In the genomic region with DNA sequence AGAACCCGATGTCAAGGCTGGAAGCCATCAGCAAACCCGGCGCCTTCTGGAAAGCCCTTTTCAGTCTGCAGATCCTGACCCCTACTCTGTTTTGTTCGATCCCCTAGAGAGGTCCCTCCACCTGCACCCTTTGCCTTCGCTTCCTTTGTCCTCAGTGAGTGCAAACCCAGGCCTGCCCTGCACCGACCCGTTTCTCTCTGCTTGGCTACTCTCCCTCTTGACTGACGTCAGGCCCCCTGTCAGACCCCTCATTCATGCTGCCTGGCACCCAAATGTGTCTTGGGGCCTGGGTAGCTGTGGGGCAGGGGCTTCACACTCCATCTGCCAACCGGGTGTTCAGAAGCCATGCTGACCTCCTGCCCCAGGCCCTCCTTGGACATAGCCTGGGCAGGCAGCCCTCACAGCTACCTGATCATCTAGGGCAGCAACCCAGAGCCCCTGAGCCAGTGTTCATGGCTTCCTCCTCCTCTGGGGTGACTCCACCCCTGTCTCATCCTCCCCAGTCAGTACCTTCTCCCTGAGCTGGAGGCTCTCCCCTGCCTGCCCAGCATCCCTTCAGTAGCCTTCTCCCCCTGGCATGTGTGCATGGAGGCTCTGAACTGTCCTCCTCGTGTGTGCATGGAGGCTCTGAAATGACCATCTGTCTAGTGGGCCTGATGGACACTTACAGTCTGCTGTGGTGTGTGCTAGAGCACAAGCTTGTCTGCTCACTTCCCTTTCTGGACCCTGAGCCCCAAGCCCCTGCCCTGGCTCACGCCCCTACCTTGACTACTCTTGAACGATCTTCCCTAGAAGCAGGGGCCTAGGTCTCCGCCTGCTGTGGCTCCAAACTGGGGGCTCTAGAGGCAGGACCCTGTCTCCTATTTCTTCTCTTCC, we compare ENCODE assay signal across 22 cellular contexts.
DNase-seq lines count a peak whose midpoint lies in the region; ATAC-seq, FAIRE-seq and TF ChIP-seq lines count a peak whose summit lies in the region.
"Had no signal": no experiment of that assay in that cellular context is flagged by ENCODE, and none has a peak within 500 bp of the region (broad histone marks: within the 10 kb centered on the region; RNA-seq: fewer than 3 reads in every experiment).

No MANE protein-coding gene starts in this region.

- H3K36me3 ChIP-seq in heart left ventricle, result peaks cover 0 to 78% (median 11%) of the 10 kb centered on the region in 9 donors
- H3K36me3 ChIP-seq in K562 (ENCODE audit: control insufficient read depth, insufficient read depth, low read length), result no peaks in the 10 kb centered on the region
- H3K36me3 ChIP-seq in spleen, result peaks cover 0 to 11% (median 0%) of the 10 kb centered on the region in 6 donors

- H3K4me2 ChIP-seq in K562 (ENCODE audit: insufficient read depth, low read length), result no peak overlapping the region
- H3K4me2 ChIP-seq: KMS-11, PC-9 had no signal

- FAIRE-seq in K562 (lab: Jason Lieb, UNC), result no peak
- FAIRE-seq: D721Med had no signal

- POLR2A ChIA-PET in K562 (lab: Yijun Ruan, JAX) (interaction anchor here (0.6 to 1.4 kb wide), 5 partner anchors 27 to 459 kb away, joined by 3 read pairs; no protein-coding TSS in a partner anchor), GM10248 (lab: Yijun Ruan, JAX) (no interaction called here)

- no peak for TF ChIP-seq EP300 in K562 (IDR thresholded peaks at IDR 0.05; ENCODE audit: low read length)

- peaks cover 6% of the 10 kb centered on the region for H3K27me3 Mint-ChIP-seq in memory B cell
- H3K27me3 Mint-ChIP-seq: B cell had no signal

- WGBS in heart left ventricle, 4 donors, result 88 to 92% (median 90%) methylated on average over 12 to 13 of the region's 13 CpGs
- 5% methylated on average over 13 of the region's 13 CpGs for WGBS in K562 (ENCODE audit: insufficient coverage, low coverage, missing lambda C conversion rate)
- 83 to 93% (median 88%) methylated on average over 11 to 13 of the region's 13 CpGs for WGBS in spleen, 5 donors

- peak overlapping the region; percentile 8 for H3K27ac Mint-ChIP-seq in memory B cell
- H3K27ac Mint-ChIP-seq: B cell; CD8-positive, alpha-beta T cell; HFFc6 had no signal

- intact Hi-C loops in cardiac septum (cut with DNase I), result no loop called here
- intact Hi-C loops in heart left ventricle (cut with DNase I), result no loop called here
- intact Hi-C loops in K562 (cut with micrococcal nuclease), result no loop called here
- intact Hi-C loops in spleen (cut with DNase I; ENCODE audit: low total_unique reads), result no loop called here

- H4K20me1 ChIP-seq in K562 (replicated peaks; ENCODE audit: control insufficient read depth, insufficient read depth, low read length), result no peaks in the 10 kb centered on the region

- TF ChIP-seq CTCF in heart left ventricle (IDR thresholded peaks at IDR 0.05), result no peak
- no peak for TF ChIP-seq CTCF in K562 (IDR thresholded peaks at IDR 0.05 in 2 of 3, conservative IDR thresholded peaks at IDR 0.05 in 1 of 3; ENCODE audit: insufficient read depth in 2 of 3, low read depth in 1 of 3, low read length in 3 of 3)
- TF ChIP-seq CTCF in spleen (IDR thresholded peaks at IDR 0.05 in 8 of 11, conservative IDR thresholded peaks at IDR 0.05 in 3 of 11), result no peak
- no peak for TF ChIP-seq CTCF in GM10248 (IDR thresholded peaks at IDR 0.05; ENCODE audit: control extremely low read depth, extremely low read depth, low read depth, missing control alignments)

- H3K79me2 ChIP-seq in K562 (ENCODE audit: control insufficient read depth, insufficient read depth, low read length), result no peaks in the 10 kb centered on the region

- no peaks in the 10 kb centered on the region for H3K9me1 ChIP-seq in K562 (ENCODE audit: control insufficient read depth, insufficient read depth, low read length)

- no peak overlapping the region for H3K9ac ChIP-seq in K562 (ENCODE audit: insufficient read depth in 1 of 2, low read depth in 2 of 2, low read length in 2 of 2)
- H3K9ac ChIP-seq: KMS-11 had no signal

- no peaks in the 10 kb centered on the region for H3K4me1 Mint-ChIP-seq in memory B cell
- H3K4me1 Mint-ChIP-seq: B cell had no signal

- no peaks in the 10 kb centered on the region for H3K27me3 ChIP-seq in heart left ventricle
- H3K27me3 ChIP-seq in K562 (ENCODE audit: control insufficient read depth in 2 of 2, insufficient read depth in 2 of 2, low read length in 2 of 2), result peaks cover 9 to 48% of the 10 kb centered on the region in 2 experiments; a peak in 4 of 5 replicates
- peaks cover 0 to 8% (median 0%) of the 10 kb centered on the region in 7 donors for H3K27me3 ChIP-seq in spleen (replicated peaks in 1 of 7)

- H3K27ac ChIP-seq in heart left ventricle, result peak overlapping the region in 4 of 12 donors; percentile 14 to 52 (median 38)
- H3K27ac ChIP-seq in K562 (ENCODE audit: extremely low read depth, low read depth, low read length), result no peak overlapping the region
- H3K27ac ChIP-seq in spleen, result no peak overlapping the region
- H3K27ac ChIP-seq: KMS-11, PC-9 had no signal

- H3K4me3 ChIP-seq in heart left ventricle (no peak overlapping the region), K562 (no peak overlapping the region), spleen (no peak overlapping the region)
- H3K4me3 ChIP-seq: PC-9 had no signal

- H3K9me3 ChIP-seq in heart left ventricle, result no peaks in the 10 kb centered on the region
- H3K9me3 ChIP-seq in K562 (replicated peaks; ENCODE audit: control insufficient read depth, insufficient read depth, low read depth, low read length), result no peaks in the 10 kb centered on the region
- no peaks in the 10 kb centered on the region for H3K9me3 ChIP-seq in spleen

- DNase-seq in cardiac septum (ENCODE audit: low spot score), result peak; percentile 46
- DNase-seq in heart left ventricle, result no peak
- no peak for DNase-seq in K562 (ENCODE audit: extremely low read depth in 1 of 4, low spot score in 3 of 4)
- DNase-seq in memory B cell (ENCODE audit: low spot score in 2 of 2), result no peak
- DNase-seq in spleen, result peak; percentile 48
- DNase-seq in GM10248 (ENCODE audit: extremely low spot score), result no peak
- DNase-seq in NCI-H748 (lab: John Stamatoyannopoulos, UW; ENCODE audit: unreplicated experiment), result no peak
- DNase-seq in G401 (ENCODE audit: low spot score), result no peak
- DNase-seq: ACHN; CD8-positive, alpha-beta T cell; DND-41; GF-D8; GOT3; HFFc6; NCI-H1105; NCI-H1694 treated with DMSO at 0.1 percent for 48 hours; NCI-H748 treated with DMSO at 0.1 percent for 48 hours; PC-9; SHP77 treated with DMSO at 0.1 percent for 48 hours had no signal

- TF ChIP-seq POLR2A in heart left ventricle (IDR thresholded peaks at IDR 0.05) (no peak), K562 (conservative IDR thresholded peaks at IDR 0.05) (no peak), spleen (IDR thresholded peaks at IDR 0.05) (no peak)

- no peak overlapping the region for H2AFZ ChIP-seq in K562 (ENCODE audit: low read depth, low read length)
- H2AFZ ChIP-seq: PC-9 had no signal

- H3K4me3 Mint-ChIP-seq in memory B cell, result no peak overlapping the region
- H3K4me3 Mint-ChIP-seq: B cell; CD8-positive, alpha-beta T cell; HFFc6 had no signal

- TF ChIP-seq RAD21 in K562 (CRISPR knock-in tag; conservative IDR thresholded peaks at IDR 0.05 in 1 of 2, IDR thresholded peaks at IDR 0.05 in 1 of 2), result no peak

- CTCF ChIA-PET in K562 (lab: Yijun Ruan, JAX; ENCODE audit: low intra/inter-chr PET ratio), result no interaction called here
- CTCF ChIA-PET in GM10248 (lab: Yijun Ruan, JAX), result no interaction called here

- in situ Hi-C loops in K562 (cut with MboI) (no loop called here), G401 (cut with HindIII; ENCODE audit: low sequenced_read_pairs) (no loop called here)

- no peaks in the 10 kb centered on the region for H3K9me3 Mint-ChIP-seq in memory B cell
- H3K9me3 Mint-ChIP-seq: CD8-positive, alpha-beta T cell; HFFc6 had no signal

- H3K4me1 ChIP-seq in heart left ventricle (peaks cover 0 to 13% (median 0%) of the 10 kb centered on the region in 12 donors), K562 (replicated peaks in 1 of 2; ENCODE audit: control insufficient read depth in 2 of 2, insufficient read depth in 2 of 2, low read length in 2 of 2) (no peaks in the 10 kb centered on the region), spleen (no peaks in the 10 kb centered on the region)

- no peaks in the 10 kb centered on the region for H3K36me3 Mint-ChIP-seq in memory B cell
- H3K36me3 Mint-ChIP-seq: CD8-positive, alpha-beta T cell had no signal

- ATAC-seq in heart left ventricle (no peak), K562 (peak; percentile 23; the same call in 2 of the 3 replicates), memory B cell (ENCODE audit: low read depth) (no peak)
- ATAC-seq: CD8-positive, alpha-beta T cell had no signal

- no TSS peak for BruUV-seq in K562 (replicated peaks; lab: Mats Ljungman, UMichigan)

TF ChIP-seq in K562, 482 proteins besides CTCF, POLR2A, EP300 and RAD21:
- no peak for TF ChIP-seq ZNF232 (CRISPR knock-in tag; IDR thresholded peaks at IDR 0.05)
TF ChIP-seq in K562: peak in this region for 0.

Comparison
In these comparisons a context has a peak if more than half of its experiments do, and no peak if none do; other contexts are left out.
1. DNase-seq: peak in cardiac septum (single experiment) and spleen (single experiment); none in heart left ventricle (0 of 5), K562 (0 of 4), memory B cell (0 of 2), GM10248 (single experiment), NCI-H748 (single experiment) and G401 (single experiment).